8 cellular contexts compared by ENCODE assay signal in genomic region chr4:159175165-159175988, GRCh38.
A peak's percentile ranks its signal among the peaks of the same experiment; 100 is the strongest.
DNase-seq lines count a peak whose midpoint lies in the region; ATAC-seq and TF ChIP-seq lines count a peak whose summit lies in the region.

No MANE protein-coding gene starts in this region.

- no peaks in the 10 kb centered on the region for H3K27me3 Mint-ChIP-seq in CD4-positive, alpha-beta T cell
- H3K27me3 Mint-ChIP-seq in activated CD4-positive, alpha-beta memory T cell treated with anti-CD3 and anti-CD28 coated beads, Interleukin-2, amount 10 ng/mL, durations not matched to agents 7 days and 5 days: peaks cover 2% of the 10 kb centered on the region
- no peaks in the 10 kb centered on the region for H3K27me3 Mint-ChIP-seq in endodermal cell (ENCODE audit: insufficient read depth)

- H3K9ac ChIP-seq in endodermal cell (ENCODE audit: extremely low read depth, low read length, poor library complexity, severe bottlenecking): no peak overlapping the region

- H3K9me3 Mint-ChIP-seq in CD4-positive, alpha-beta T cell: no peaks in the 10 kb centered on the region
- H3K9me3 Mint-ChIP-seq in activated CD4-positive, alpha-beta memory T cell treated with anti-CD3 and anti-CD28 coated beads, Interleukin-2, amount 10 ng/mL, durations not matched to agents 7 days and 5 days: no peaks in the 10 kb centered on the region
- no peaks in the 10 kb centered on the region for H3K9me3 Mint-ChIP-seq in endodermal cell

- H3K9me3 ChIP-seq in CD4-positive, alpha-beta T cell (ENCODE audit: control insufficient read depth, low read length): no peaks in the 10 kb centered on the region
- no peaks in the 10 kb centered on the region for H3K9me3 ChIP-seq in endodermal cell (ENCODE audit: control insufficient read depth, low read length)

- CTCF ChIA-PET in CD4-positive, alpha-beta T cell (lab: Charles Lee): interaction anchor here (0.7 to 1.0 kb wide), 3 partner anchors 20 to 319 kb away, joined by 3 to 4 read pairs (median 3); no protein-coding TSS in a partner anchor
- CTCF ChIA-PET in activated CD4-positive, alpha-beta memory T cell treated with anti-CD3 and anti-CD28 coated beads, Interleukin-2, amount 10 ng/mL, durations not matched to agents 7 days and 5 days (lab: Charles Lee): interaction anchor here (1.7 to 4.3 kb wide), 2 partner anchors 318 to 319 kb away, joined by 6 to 33 read pairs; no protein-coding TSS in a partner anchor

- no peak overlapping the region for H3K4me3 Mint-ChIP-seq in CD4-positive, alpha-beta T cell
- H3K4me3 Mint-ChIP-seq in activated CD4-positive, alpha-beta memory T cell treated with anti-CD3 and anti-CD28 coated beads, Interleukin-2, amount 10 ng/mL, durations not matched to agents 7 days and 5 days: no peak overlapping the region
- H3K4me3 Mint-ChIP-seq in endodermal cell: no peak overlapping the region

- intact Hi-C loops in CD4-positive, alpha-beta T cell (cut with DNase I, micrococcal nuclease): loop anchor here (1.0 to 10.0 kb wide), 8 partner anchors 71 to 923 kb away; partner anchors contain the start of gene RAPGEF2 (in 2 of the 2)

- DNase-seq in CD4-positive, alpha-beta T cell: peak; percentile 27 to 47 (median 34)
- DNase-seq in NCI-H748 (lab: John Stamatoyannopoulos, UW; ENCODE audit: unreplicated experiment) (peak; percentile 67), endodermal cell (peak; percentile 89), midbrain (lab: John Stamatoyannopoulos, UW) (peak; percentile 91)
- peak; percentile 61 for DNase-seq in activated CD4-positive, alpha-beta memory T cell treated with anti-CD3 and anti-CD28 coated beads, Interleukin-2, amount 10 ng/mL, durations not matched to agents 7 days and 5 days
- peak; percentile 4 to 30 for DNase-seq in stimulated activated CD8-positive, alpha-beta memory T cell treated with anti-CD3 and anti-CD28 coated beads, Interleukin-4, amount 100 ng/mL, for 1 hour (ENCODE audit: low read depth in 2 of 2, low spot score in 1 of 2)

- no peaks in the 10 kb centered on the region for H3K27me3 ChIP-seq in CD4-positive, alpha-beta T cell (ENCODE audit: control insufficient read depth, insufficient read depth, low read length)
- no peaks in the 10 kb centered on the region for H3K27me3 ChIP-seq in endodermal cell (ENCODE audit: control insufficient read depth, insufficient read depth, low read length, poor library complexity, severe bottlenecking)

- peak; percentile 87 for TF ChIP-seq CTCF in CD4-positive, alpha-beta T cell (IDR thresholded peaks at IDR 0.05)
- peak; percentile 89 for TF ChIP-seq CTCF in endodermal cell (conservative IDR thresholded peaks at IDR 0.05)

- H3K4me3 ChIP-seq in endodermal cell (ENCODE audit: low read length): peak overlapping the region; percentile 52

- H3K27ac Mint-ChIP-seq in CD4-positive, alpha-beta T cell: no peak overlapping the region
- no peak overlapping the region for H3K27ac Mint-ChIP-seq in activated CD4-positive, alpha-beta memory T cell treated with anti-CD3 and anti-CD28 coated beads, Interleukin-2, amount 10 ng/mL, durations not matched to agents 7 days and 5 days
- H3K27ac Mint-ChIP-seq in endodermal cell: peak overlapping the region; percentile 52

- H3K36me3 ChIP-seq in endodermal cell (ENCODE audit: control insufficient read depth, insufficient read depth, low read length): no peaks in the 10 kb centered on the region

- WGBS in endodermal cell (ENCODE audit: insufficient coverage in 1 of 2, insufficient read length in 1 of 2), 2 experiments: 16 to 22% methylated on average over 7 to 12 of the region's 12 CpGs

- peaks cover 4% of the 10 kb centered on the region for H3K4me1 ChIP-seq in endodermal cell (ENCODE audit: control insufficient read depth, insufficient read depth, low read length)

- no peak overlapping the region for H3K27ac ChIP-seq in CD4-positive, alpha-beta T cell (ENCODE audit: low read depth, low read length)
- H3K27ac ChIP-seq in endodermal cell (ENCODE audit: low read depth, low read length): no peak overlapping the region

- POLR2A ChIA-PET in CD4-positive, alpha-beta T cell (lab: Charles Lee): no interaction called here
- POLR2A ChIA-PET in activated CD4-positive, alpha-beta memory T cell treated with anti-CD3 and anti-CD28 coated beads, Interleukin-2, amount 10 ng/mL, durations not matched to agents 7 days and 5 days (lab: Charles Lee): no interaction called here

- H3K4me1 Mint-ChIP-seq in CD4-positive, alpha-beta T cell (ENCODE audit: low read depth): peaks cover 49% of the 10 kb centered on the region
- peaks cover 42% of the 10 kb centered on the region for H3K4me1 Mint-ChIP-seq in activated CD4-positive, alpha-beta memory T cell treated with anti-CD3 and anti-CD28 coated beads, Interleukin-2, amount 10 ng/mL, durations not matched to agents 7 days and 5 days
- peaks cover 54% of the 10 kb centered on the region for H3K4me1 Mint-ChIP-seq in endodermal cell

- peak; percentile 94 for ATAC-seq in CD4-positive, alpha-beta T cell (ENCODE audit: poor library complexity)
- peak; percentile 64 for ATAC-seq in GM19395 (IDR thresholded peaks at IDR 0.05; ENCODE audit: unreplicated experiment)
- peak; percentile 47 for ATAC-seq in HG03520 (IDR thresholded peaks at IDR 0.05; ENCODE audit: unreplicated experiment)

- no peaks in the 10 kb centered on the region for H3K36me3 Mint-ChIP-seq in CD4-positive, alpha-beta T cell (ENCODE audit: low read depth)
- no peaks in the 10 kb centered on the region for H3K36me3 Mint-ChIP-seq in activated CD4-positive, alpha-beta memory T cell treated with anti-CD3 and anti-CD28 coated beads, Interleukin-2, amount 10 ng/mL, durations not matched to agents 7 days and 5 days (ENCODE audit: low read depth)
- H3K36me3 Mint-ChIP-seq in endodermal cell (ENCODE audit: low read depth): no peaks in the 10 kb centered on the region

Comparison
In these comparisons a context has a peak if more than half of its experiments do, and no peak if none do; other contexts are left out.
1. DNase-seq: peak in every context shown above with its lines; median percentile 91 in midbrain; 89 in endodermal cell; 67 in NCI-H748; 61 in activated CD4-positive, alpha-beta memory T cell treated with anti-CD3 and anti-CD28 coated beads, Interleukin-2, amount 10 ng/mL, durations not matched to agents 7 days and 5 days; 34 in CD4-positive, alpha-beta T cell; 17 in stimulated activated CD8-positive, alpha-beta memory T cell treated with anti-CD3 and anti-CD28 coated beads, Interleukin-4, amount 100 ng/mL, for 1 hour.